ENCODE assay signal across 38 cellular contexts in genomic region chr3:10099030-10099429, GRCh38. TPM values are rescaled to one million over a fixed set of nuclear protein-coding genes. Genes with fewer than 3 reads are reported as not detected.
"Had no signal": no experiment of that assay in that cellular context is flagged by ENCODE, and none has a peak within 500 bp of the region (broad histone marks: within the 10 kb centered on the region; RNA-seq: fewer than 3 reads in every experiment).

No MANE protein-coding gene starts in this region.

- H3K4me3 ChIP-seq: adrenal gland, body of pancreas, breast epithelium had no signal

- H3K27ac Mint-ChIP-seq: activated B cell treated with CpG ODN at 0.5 μM for 24 hours; activated CD4-positive, alpha-beta memory T cell treated with anti-CD3 and anti-CD28 coated beads for 36 hours; activated CD4-positive, alpha-beta T cell treated with anti-CD3 and anti-CD28 coated beads, Interleukin-2, amount 10 ng/mL, durations not matched to agents 24 days and 14 days; activated CD8-positive, alpha-beta memory T cell treated with anti-CD3 and anti-CD28 coated beads, Interleukin-2, amount 10 ng/mL, durations not matched to agents 7 days and 5 days; activated CD8-positive, alpha-beta T cell treated with anti-CD3 and anti-CD28 coated beads for 36 hours; activated naive CD4-positive, alpha-beta T cell treated with anti-CD3 and anti-CD28 coated beads for 36 hours; activated naive CD4-positive, alpha-beta T cell treated with anti-CD3 and anti-CD28 coated beads, Interleukin-2, amount 50 U/mL, for 72 hours; activated naive CD8-positive, alpha-beta T cell treated with anti-CD3 and anti-CD28 coated beads for 36 hours; activated T-cell treated with anti-CD3 and anti-CD28 coated beads, Interleukin-2, amount 50 U/mL, for 24 hours; activated T-helper 2 cell treated with anti-CD3 and anti-CD28 coated beads, Interferon-gamma antibody, Interleukin-2, Interleukin-4, amounts not matched to agents 10 μg/mL and 5 μg/mL and 100 μg/mL, durations not matched to agents 14 hours and 24 hours and 36 hours; T-helper 1 cell treated with Interleukin-12 subunit alpha and Interleukin-12 subunit beta and Interleukin-4 antibody, amounts not matched to agents 30 μg/mL and 1 μg/mL, for 36 hours; T-helper 2 cell treated with Interferon-gamma antibody and Interleukin-4, amounts not matched to agents 5 μg/mL and 100 μg/mL, for 36 hours had no signal

- H3K27me3 ChIP-seq: adrenal gland, body of pancreas, brain microvascular endothelial cell, breast epithelium had no signal

- H3K4me3 Mint-ChIP-seq: activated B cell treated with CpG ODN at 0.5 μM for 24 hours; activated CD4-positive, alpha-beta memory T cell treated with anti-CD3 and anti-CD28 coated beads for 36 hours; activated CD4-positive, alpha-beta T cell treated with anti-CD3 and anti-CD28 coated beads, Interleukin-2, amount 10 ng/mL, durations not matched to agents 24 days and 14 days; activated CD8-positive, alpha-beta memory T cell treated with anti-CD3 and anti-CD28 coated beads, Interleukin-2, amount 10 ng/mL, durations not matched to agents 7 days and 5 days; activated CD8-positive, alpha-beta T cell treated with anti-CD3 and anti-CD28 coated beads for 36 hours; activated naive CD4-positive, alpha-beta T cell treated with anti-CD3 and anti-CD28 coated beads for 36 hours; activated naive CD8-positive, alpha-beta T cell treated with anti-CD3 and anti-CD28 coated beads for 36 hours; activated T-cell treated with anti-CD3 and anti-CD28 coated beads, Interleukin-2, amount 50 U/mL, for 24 hours; T-helper 1 cell treated with Interleukin-12 subunit alpha and Interleukin-12 subunit beta and Interleukin-4 antibody, amounts not matched to agents 30 μg/mL and 1 μg/mL, for 36 hours; T-helper 2 cell treated with Interferon-gamma antibody and Interleukin-4, amounts not matched to agents 5 μg/mL and 100 μg/mL, for 36 hours had no signal

- H3K36me3 ChIP-seq: adrenal gland, brain microvascular endothelial cell, breast epithelium had no signal

- H3K27ac ChIP-seq: adrenal gland, body of pancreas, brain microvascular endothelial cell, breast epithelium, VCaP had no signal

- H3K4me1 ChIP-seq: adrenal gland, body of pancreas, breast epithelium had no signal

- H3K4me1 Mint-ChIP-seq: activated CD4-positive, alpha-beta T cell treated with anti-CD3 and anti-CD28 coated beads, Interleukin-2, amount 10 ng/mL, durations not matched to agents 24 days and 14 days; activated CD8-positive, alpha-beta memory T cell treated with anti-CD3 and anti-CD28 coated beads, Interleukin-2, amount 10 ng/mL, durations not matched to agents 7 days and 5 days; activated naive CD8-positive, alpha-beta T cell treated with anti-CD3 and anti-CD28 coated beads for 36 hours had no signal

- FAIRE-seq: astrocyte, TTC549 had no signal

- H3K9me3 ChIP-seq: adrenal gland, body of pancreas, breast epithelium had no signal

- H3K9me3 Mint-ChIP-seq: activated B cell treated with CpG ODN at 0.5 μM for 24 hours; activated CD4-positive, alpha-beta memory T cell treated with anti-CD3 and anti-CD28 coated beads for 36 hours; activated CD4-positive, alpha-beta T cell treated with anti-CD3 and anti-CD28 coated beads, Interleukin-2, amount 10 ng/mL, durations not matched to agents 24 days and 14 days; activated CD8-positive, alpha-beta T cell treated with anti-CD3 and anti-CD28 coated beads for 36 hours; activated naive CD4-positive, alpha-beta T cell treated with anti-CD3 and anti-CD28 coated beads for 36 hours; activated naive CD4-positive, alpha-beta T cell treated with anti-CD3 and anti-CD28 coated beads, Interleukin-2, amount 50 U/mL, for 72 hours; activated naive CD8-positive, alpha-beta T cell treated with anti-CD3 and anti-CD28 coated beads for 36 hours; activated T-cell treated with anti-CD3 and anti-CD28 coated beads, Interleukin-2, amount 50 U/mL, for 24 hours; activated T-helper 2 cell treated with anti-CD3 and anti-CD28 coated beads, Interferon-gamma antibody, Interleukin-2, Interleukin-4, amounts not matched to agents 10 μg/mL and 5 μg/mL and 100 μg/mL, durations not matched to agents 14 hours and 24 hours and 36 hours; T-helper 1 cell treated with Interleukin-12 subunit alpha and Interleukin-12 subunit beta and Interleukin-4 antibody, amounts not matched to agents 30 μg/mL and 1 μg/mL, for 36 hours; T-helper 2 cell treated with Interferon-gamma antibody and Interleukin-4, amounts not matched to agents 5 μg/mL and 100 μg/mL, for 36 hours had no signal

- ATAC-seq: activated CD8-positive, alpha-beta memory T cell treated with anti-CD3 and anti-CD28 coated beads, Interleukin-2, amount 10 ng/mL, durations not matched to agents 7 days and 5 days; activated CD8-positive, alpha-beta T cell treated with anti-CD3 and anti-CD28 coated beads for 36 hours; activated naive CD4-positive, alpha-beta T cell treated with anti-CD3 and anti-CD28 coated beads, Interleukin-2, amount 50 U/mL, for 72 hours; body of pancreas had no signal

- DNase-seq: activated B cell treated with CpG ODN at 0.5 μM for 24 hours; activated CD4-positive, alpha-beta memory T cell treated with anti-CD3 and anti-CD28 coated beads for 36 hours; activated CD4-positive, alpha-beta T cell treated with anti-CD3 and anti-CD28 coated beads for 4 hours; activated CD4-positive, alpha-beta T cell treated with anti-CD3 and anti-CD28 coated beads, Interleukin-2, amount 10 ng/mL, durations not matched to agents 24 days and 14 days; activated CD4-positive, alpha-beta T cell treated with anti-CD3 and anti-CD28 coated beads, Interleukin-2, amount 50 U/mL, for 1 hour; activated CD4-positive, alpha-beta T cell treated with anti-CD3 and anti-CD28 coated beads, Interleukin-2, amount 50 U/mL, for 4 hours; activated CD4-positive, CD25-positive, alpha-beta regulatory T cell treated with anti-CD3 and anti-CD28 coated beads, Interleukin-2, amount 50 U/mL, for 72 hours; activated CD8-positive, alpha-beta memory T cell treated with anti-CD3 and anti-CD28 coated beads for 24 hours; activated CD8-positive, alpha-beta memory T cell treated with anti-CD3 and anti-CD28 coated beads, Interleukin-2, amount 10 ng/mL, durations not matched to agents 7 days and 5 days; activated CD8-positive, alpha-beta memory T cell treated with anti-CD3 and anti-CD28 coated beads, Interleukin-2, amount 50 U/mL, for 48 hours; activated CD8-positive, alpha-beta T cell treated with anti-CD3 and anti-CD28 coated beads for 36 hours; activated effector memory CD4-positive, alpha-beta T cell treated with anti-CD3 and anti-CD28 coated beads, Interleukin-2, amount 50 U/mL, for 16 hours; activated gamma-delta T cell treated with Interleukin-2 at 50 U/mL for 16 hours; activated naive CD4-positive, alpha-beta T cell; activated naive CD4-positive, alpha-beta T cell treated with anti-CD3 and anti-CD28 coated beads for 36 hours; activated naive CD4-positive, alpha-beta T cell treated with anti-CD3 and anti-CD28 coated beads, Interleukin-2, amount 50 U/mL, for 16 hours; activated naive CD8-positive, alpha-beta T cell treated with anti-CD3 and anti-CD28 coated beads for 36 hours; activated T-cell treated with anti-CD3 and anti-CD28 coated beads, Interleukin-2, amount 50 U/mL, for 24 hours; activated T-cell treated with anti-CD3 and anti-CD28 coated beads, Interleukin-2, amount 50 U/mL, for 48 hours; adrenal gland; amniotic stem cell; aorta; body of pancreas; brain microvascular endothelial cell; central memory CD4-positive, alpha-beta T cell; T-helper 1 cell; T-helper 2 cell; T-helper 9 cell had no signal

- H3K27me3 Mint-ChIP-seq: activated B cell treated with CpG ODN at 0.5 μM for 24 hours; activated CD4-positive, alpha-beta memory T cell treated with anti-CD3 and anti-CD28 coated beads for 36 hours; activated CD4-positive, alpha-beta T cell treated with anti-CD3 and anti-CD28 coated beads, Interleukin-2, amount 10 ng/mL, durations not matched to agents 24 days and 14 days; activated CD8-positive, alpha-beta memory T cell treated with anti-CD3 and anti-CD28 coated beads, Interleukin-2, amount 10 ng/mL, durations not matched to agents 7 days and 5 days; activated CD8-positive, alpha-beta T cell treated with anti-CD3 and anti-CD28 coated beads for 36 hours; activated naive CD8-positive, alpha-beta T cell treated with anti-CD3 and anti-CD28 coated beads for 36 hours; activated T-cell treated with anti-CD3 and anti-CD28 coated beads, Interleukin-2, amount 50 U/mL, for 24 hours had no signal

RNA-seq across cellular contexts. Expression of gene FANCD2OS, which starts 9.0 kb away (rescaled TPM):
- total RNA-seq: activated B cell treated with CpG ODN at 0.5 μM for 24 hours; activated CD4-positive, alpha-beta memory T cell treated with anti-CD3 and anti-CD28 coated beads for 36 hours; activated CD4-positive, alpha-beta T cell treated with anti-CD3 and anti-CD28 coated beads, Interleukin-2, amount 10 ng/mL, durations not matched to agents 24 days and 14 days; activated CD8-positive, alpha-beta memory T cell treated with anti-CD3 and anti-CD28 coated beads, Interleukin-2, amount 10 ng/mL, durations not matched to agents 7 days and 5 days; activated CD8-positive, alpha-beta T cell treated with anti-CD3 and anti-CD28 coated beads for 36 hours; activated naive CD4-positive, alpha-beta T cell treated with anti-CD3 and anti-CD28 coated beads for 36 hours; activated naive CD4-positive, alpha-beta T cell treated with anti-CD3 and anti-CD28 coated beads, Interleukin-2, amount 50 U/mL, for 72 hours; activated naive CD8-positive, alpha-beta T cell treated with anti-CD3 and anti-CD28 coated beads for 36 hours; activated T-helper 2 cell treated with anti-CD3 and anti-CD28 coated beads, Interferon-gamma antibody, Interleukin-2, Interleukin-4, amounts not matched to agents 10 μg/mL and 5 μg/mL and 100 μg/mL, durations not matched to agents 14 hours and 24 hours and 36 hours; adrenal gland; aorta; astrocyte; body of pancreas; breast epithelium; cardiac septum; cerebellum had no signal
- polyA plus RNA-seq: adrenal gland, aorta had no signal
